ENCODE assay signal across 30 cellular contexts in genomic region chr12:95150501-95150900, GRCh38.
"Had no signal": no experiment of that assay in that cellular context is flagged by ENCODE, and none has a peak within 500 bp of the region (broad histone marks: within the 10 kb centered on the region; RNA-seq: fewer than 3 reads in every experiment).

No MANE protein-coding gene starts in this region.

- FAIRE-seq: colon, endometrium, endothelial cell of umbilical vein had no signal

- H3K9me3 ChIP-seq: adrenal gland, body of pancreas, gastrocnemius medialis had no signal

- H3K4me3 ChIP-seq: adrenal gland, body of pancreas, gastrocnemius medialis had no signal

- H3K27me3 ChIP-seq: adrenal gland, body of pancreas, gastrocnemius medialis had no signal

- H3K36me3 ChIP-seq: adrenal gland, gastrocnemius medialis had no signal

- ATAC-seq: activated CD4-positive, alpha-beta T cell treated with anti-CD3 and anti-CD28 coated beads for 36 hours; activated CD8-positive, alpha-beta memory T cell treated with anti-CD3 and anti-CD28 coated beads, Interleukin-2, amount 10 ng/mL, durations not matched to agents 7 days and 5 days; activated CD8-positive, alpha-beta T cell treated with anti-CD3 and anti-CD28 coated beads, Interleukin-2, amount 10 ng/mL, durations not matched to agents 7 days and 5 days; activated naive CD8-positive, alpha-beta T cell treated with anti-CD3 and anti-CD28 coated beads, Interleukin-2, amount 50 U/mL, for 24 hours; body of pancreas; effector memory CD8-positive, alpha-beta T cell; gastrocnemius medialis had no signal

- DNase-seq: activated CD4-positive, alpha-beta memory T cell treated with anti-CD3 and anti-CD28 coated beads for 36 hours; activated CD4-positive, alpha-beta T cell treated with anti-CD3 and anti-CD28 coated beads for 36 hours; activated CD4-positive, alpha-beta T cell treated with anti-CD3 and anti-CD28 coated beads, Interleukin-2, amount 10 ng/mL, durations not matched to agents 24 days and 14 days; activated CD4-positive, CD25-positive, alpha-beta regulatory T cell; activated CD4-positive, CD25-positive, alpha-beta regulatory T cell treated with anti-CD3 and anti-CD28 coated beads, Interleukin-2, amount 50 U/mL, for 72 hours; activated CD8-positive, alpha-beta memory T cell treated with anti-CD3 and anti-CD28 coated beads, Interleukin-2, amount 10 ng/mL, durations not matched to agents 7 days and 5 days; activated CD8-positive, alpha-beta memory T cell treated with anti-CD3 and anti-CD28 coated beads, Interleukin-2, amount 50 U/mL, for 4 hours; activated CD8-positive, alpha-beta T cell treated with anti-CD3 and anti-CD28 coated beads, Interleukin-2, amount 10 ng/mL, durations not matched to agents 7 days and 5 days; activated effector memory CD4-positive, alpha-beta T cell treated with anti-CD3 and anti-CD28 coated beads, Interleukin-2, amount 50 U/mL, for 16 hours; activated naive CD4-positive, alpha-beta T cell treated with anti-CD3 and anti-CD28 coated beads for 36 hours; activated naive CD8-positive, alpha-beta T cell treated with anti-CD3 and anti-CD28 coated beads for 36 hours; activated naive CD8-positive, alpha-beta T cell treated with anti-CD3 and anti-CD28 coated beads, Interleukin-2, amount 50 U/mL, for 24 hours; activated T-cell treated with anti-CD3 and anti-CD28 coated beads, Interleukin-2, amount 50 U/mL, for 1 hour; activated T-cell treated with anti-CD3 and anti-CD28 coated beads, Interleukin-2, amount 50 U/mL, for 48 hours; adrenal gland; amygdala; aorta; body of pancreas; caudate nucleus; cortex of kidney; dermis blood vessel endothelial cell; effector CD4-positive, alpha-beta T cell; effector memory CD8-positive, alpha-beta T cell; foreskin fibroblast; gastrocnemius medialis; glutamatergic neuron; T-helper 2 cell had no signal

- H3K27ac ChIP-seq: adrenal gland, body of pancreas, gastrocnemius medialis had no signal

- H3K4me1 ChIP-seq: body of pancreas, gastrocnemius medialis had no signal
